Comparison of ENCODE assay signal across 36 cellular contexts in genomic region chr7:29826904-29827303, GRCh38. TPM values are rescaled to one million over a fixed set of nuclear protein-coding genes. Genes with fewer than 3 reads are reported as not detected.
"Had no signal": no experiment of that assay in that cellular context is flagged by ENCODE, and none has a peak within 500 bp of the region (broad histone marks: within the 10 kb centered on the region; RNA-seq: fewer than 3 reads in every experiment).

No MANE protein-coding gene starts in this region.

- H3K9me3 ChIP-seq: ascending aorta, body of pancreas, breast epithelium had no signal

- H3K27ac ChIP-seq: adrenal gland, ascending aorta, body of pancreas, brain microvascular endothelial cell, breast epithelium, cardiac muscle cell had no signal

- H3K4me3 ChIP-seq: adrenal gland, ascending aorta, body of pancreas, breast epithelium, cardiac muscle cell had no signal

- H3K4me1 ChIP-seq: adrenal gland, ascending aorta, body of pancreas, breast epithelium had no signal

- DNase-seq: activated effector memory CD4-positive, alpha-beta T cell treated with anti-CD3 and anti-CD28 coated beads, Interleukin-2, amount 50 U/mL, for 16 hours; activated effector memory CD4-positive, alpha-beta T cell treated with Interleukin-2 at 50 U/mL for 16 hours; activated gamma-delta T cell; activated gamma-delta T cell treated with Interleukin-2 at 50 U/mL for 16 hours; activated naive CD4-positive, alpha-beta T cell; activated naive CD4-positive, alpha-beta T cell treated with anti-CD3 and anti-CD28 coated beads for 36 hours; activated naive CD4-positive, alpha-beta T cell treated with anti-CD3 and anti-CD28 coated beads, Interleukin-2, amount 10 ng/mL, durations not matched to agents 7 days and 5 days; activated naive CD4-positive, alpha-beta T cell treated with anti-CD3 and anti-CD28 coated beads, Interleukin-2, amount 50 U/mL, for 16 hours; activated naive CD4-positive, alpha-beta T cell treated with Interleukin-2 at 50 U/mL for 16 hours; activated naive CD8-positive, alpha-beta T cell treated with anti-CD3 and anti-CD28 coated beads for 36 hours; activated naive CD8-positive, alpha-beta T cell treated with anti-CD3 and anti-CD28 coated beads, Interleukin-2, amount 10 ng/mL, durations not matched to agents 7 days and 5 days; activated naive CD8-positive, alpha-beta T cell treated with anti-CD3 and anti-CD28 coated beads, Interleukin-2, amount 50 U/mL, for 24 hours; activated T-cell treated with anti-CD3 and anti-CD28 coated beads for 4 hours; activated T-cell treated with anti-CD3 and anti-CD28 coated beads, Interleukin-2, amount 50 U/mL, for 1 hour; activated T-cell treated with anti-CD3 and anti-CD28 coated beads, Interleukin-2, amount 50 U/mL, for 24 hours; activated T-cell treated with anti-CD3 and anti-CD28 coated beads, Interleukin-2, amount 50 U/mL, for 4 hours; activated T-cell treated with anti-CD3 and anti-CD28 coated beads, Interleukin-2, amount 50 U/mL, for 48 hours; activated T-cell treated with anti-CD3 and anti-CD28 coated beads, Interleukin-2, amount 50 U/mL, for 72 hours; adrenal gland; amygdala; anterior cingulate cortex; aorta; body of pancreas; brain microvascular endothelial cell; caudate nucleus; central memory CD4-positive, alpha-beta T cell; cerebellar nuclear complex had no signal

- H3K27me3 ChIP-seq: adrenal gland, ascending aorta, body of pancreas, brain microvascular endothelial cell, breast epithelium had no signal

- FAIRE-seq: astrocyte, bronchial epithelial cell had no signal

- H3K36me3 ChIP-seq: adrenal gland, ascending aorta, brain microvascular endothelial cell, breast epithelium, cardiac muscle cell had no signal

- ATAC-seq: activated T-cell treated with anti-CD3 and anti-CD28 coated beads, Interleukin-2, amount 50 U/mL, for 4 hours; activated T-helper 17 cell treated with anti-CD3 and anti-CD28 coated beads, Interleukin-2, amount 50 U/mL, for 72 hours; body of pancreas had no signal

RNA-seq across cellular contexts. Expression of gene WIPF3, which starts 20.6 kb away (rescaled TPM):
- total RNA-seq: activated naive CD4-positive, alpha-beta T cell treated with anti-CD3 and anti-CD28 coated beads for 36 hours; activated naive CD4-positive, alpha-beta T cell treated with anti-CD3 and anti-CD28 coated beads, Interleukin-2, amount 50 U/mL, for 72 hours; activated naive CD8-positive, alpha-beta T cell treated with anti-CD3 and anti-CD28 coated beads for 36 hours; activated naive CD8-positive, alpha-beta T cell treated with anti-CD3 and anti-CD28 coated beads, Interleukin-2, amount 10 ng/mL, durations not matched to agents 7 days and 5 days; activated T-cell treated with anti-CD3 and anti-CD28 coated beads, Interleukin-2, amount 50 U/mL, for 4 hours; activated T-cell treated with anti-CD3 and anti-CD28 coated beads, Interleukin-2, amount 50 U/mL, for 72 hours; activated T-helper 1 cell treated with anti-CD3 and anti-CD28 coated beads, Interleukin-12 subunit alpha, Interleukin-12 subunit beta, Interleukin-2, Interleukin-4 antibody, amounts not matched to agents 30 ng/mL and 10 ng/mL and 1 ng/mL, durations not matched to agents 14 hours and 24 hours and 36 hours; activated T-helper 17 cell treated with anti-CD3 and anti-CD28 coated beads, Interleukin-2, amount 50 U/mL, for 72 hours; activated T-helper 2 cell treated with anti-CD3 and anti-CD28 coated beads, Interferon-gamma antibody, Interleukin-2, Interleukin-4, amounts not matched to agents 10 μg/mL and 5 μg/mL and 100 μg/mL, durations not matched to agents 14 hours and 24 hours and 36 hours had no signal
